Comparison of ENCODE assay signal across 10 cellular contexts in genomic region chr6:168851460-168852103, GRCh38.
A peak's percentile ranks its signal among the peaks of the same experiment; 100 is the strongest.
DNase-seq lines count a peak whose midpoint lies in the region; ATAC-seq, FAIRE-seq and TF ChIP-seq lines count a peak whose summit lies in the region.
"Had no signal": no experiment of that assay in that cellular context is flagged by ENCODE, and none has a peak within 500 bp of the region (broad histone marks: within the 10 kb centered on the region; RNA-seq: fewer than 3 reads in every experiment).

No MANE protein-coding gene starts in this region.

- no peak for ATAC-seq in GM19463 (IDR thresholded peaks at IDR 0.05; ENCODE audit: unreplicated experiment)

- H2AFZ ChIP-seq in ACC112 (ENCODE audit: low read length, unreplicated experiment) (peak overlapping the region; percentile 100), astrocyte (ENCODE audit: low read depth, low read length) (no peak overlapping the region), neural progenitor cell (replicated peaks) (no peak overlapping the region)

- DNase-seq in ELR (ENCODE audit: low read depth) (peak; percentile 28), astrocyte (ENCODE audit: low read depth) (no peak), medulla oblongata (ENCODE audit: extremely low spot score) (peak; percentile 37), neural progenitor cell (ENCODE audit: low spot score) (no peak), mesothelial cell of epicardium (ENCODE audit: low spot score in 2 of 2, unreplicated experiment in 2 of 2) (no peak), NCI-H2196 treated with DMSO at 0.1 percent for 48 hours (lab: John Stamatoyannopoulos, UW; ENCODE audit: unreplicated experiment) (no peak)
- DNase-seq: nephron progenitor cell had no signal

- H3K9ac ChIP-seq in astrocyte (ENCODE audit: low read length) (no peak overlapping the region), neural progenitor cell (no peak overlapping the region)

- H3K4me1 Mint-ChIP-seq in astrocyte (ENCODE audit: low read depth, unreplicated experiment) (no peaks in the 10 kb centered on the region), neural progenitor cell (no peaks in the 10 kb centered on the region), mesothelial cell of epicardium (peaks cover 8% of the 10 kb centered on the region)
- H3K4me1 Mint-ChIP-seq: nephron progenitor cell had no signal

- H3K4me1 ChIP-seq in ACC112 (ENCODE audit: control insufficient read depth, insufficient read depth, low read length, unreplicated experiment) = peaks cover 5% of the 10 kb centered on the region
- no peaks in the 10 kb centered on the region for H3K4me1 ChIP-seq in astrocyte (ENCODE audit: insufficient read depth, low read length)
- H3K4me1 ChIP-seq in neural progenitor cell = no peaks in the 10 kb centered on the region

- H3K36me3 ChIP-seq in ACC112 (ENCODE audit: insufficient read depth, low read length) (no peaks in the 10 kb centered on the region), astrocyte (ENCODE audit: insufficient read depth, low read length) (no peaks in the 10 kb centered on the region), neural progenitor cell (no peaks in the 10 kb centered on the region)

- H3F3A ChIP-seq in neural progenitor cell (ENCODE audit: low read depth) = no peaks in the 10 kb centered on the region

- no peaks in the 10 kb centered on the region for H4K20me1 ChIP-seq in astrocyte (ENCODE audit: insufficient read depth, low read length)
- H4K20me1 ChIP-seq in neural progenitor cell (ENCODE audit: low read depth) = no peaks in the 10 kb centered on the region

- peak overlapping the region; percentile 13 for H3K4me2 ChIP-seq in astrocyte (ENCODE audit: low read length)
- H3K4me2 ChIP-seq in neural progenitor cell = no peak overlapping the region

- H3K9me3 Mint-ChIP-seq in astrocyte (ENCODE audit: unreplicated experiment) (peaks cover 2% of the 10 kb centered on the region), neural progenitor cell (no peaks in the 10 kb centered on the region), mesothelial cell of epicardium (no peaks in the 10 kb centered on the region)

- H3K4me3 Mint-ChIP-seq in astrocyte (ENCODE audit: unreplicated experiment) = no peak overlapping the region
- H3K4me3 Mint-ChIP-seq in neural progenitor cell = no peak overlapping the region
- H3K4me3 Mint-ChIP-seq in mesothelial cell of epicardium = no peak overlapping the region
- H3K4me3 Mint-ChIP-seq: nephron progenitor cell had no signal

- no peaks in the 10 kb centered on the region for H3K36me3 Mint-ChIP-seq in astrocyte (ENCODE audit: low read depth, unreplicated experiment)
- H3K36me3 Mint-ChIP-seq in neural progenitor cell = no peaks in the 10 kb centered on the region
- H3K36me3 Mint-ChIP-seq in mesothelial cell of epicardium = no peaks in the 10 kb centered on the region

- H3K27me3 Mint-ChIP-seq in astrocyte (ENCODE audit: low read depth, unreplicated experiment) (peaks cover 9% of the 10 kb centered on the region), neural progenitor cell (ENCODE audit: insufficient read depth, low read depth) (peaks cover 2% of the 10 kb centered on the region), mesothelial cell of epicardium (ENCODE audit: low read depth) (no peaks in the 10 kb centered on the region)

- H3K79me2 ChIP-seq in ACC112 (ENCODE audit: control insufficient read depth, insufficient read depth, low read length, unreplicated experiment) (no peaks in the 10 kb centered on the region), astrocyte (ENCODE audit: insufficient read depth, low read length) (no peaks in the 10 kb centered on the region), neural progenitor cell (ENCODE audit: low read depth) (no peaks in the 10 kb centered on the region)

- H3K9me3 ChIP-seq in astrocyte (ENCODE audit: insufficient read depth, low read depth, low read length) (peaks cover 2% of the 10 kb centered on the region), neural progenitor cell (ENCODE audit: low read depth) (no peaks in the 10 kb centered on the region)

- H3K27me3 ChIP-seq in ACC112 (ENCODE audit: insufficient read depth, low read length) (no peaks in the 10 kb centered on the region), astrocyte (ENCODE audit: insufficient read depth, low read length) (no peaks in the 10 kb centered on the region), neural progenitor cell (no peaks in the 10 kb centered on the region)

- peak overlapping the region; percentile 87 for H3K4me3 ChIP-seq in ACC112 (ENCODE audit: low read depth, low read length)
- H3K4me3 ChIP-seq in astrocyte (ENCODE audit: insufficient read depth, low read depth, low read length) = no peak overlapping the region
- no peak overlapping the region for H3K4me3 ChIP-seq in neural progenitor cell

- TF ChIP-seq CTCF in astrocyte (IDR thresholded peaks at IDR 0.05; ENCODE audit: insufficient read depth, low read depth, low read length) (no peak), neural progenitor cell (IDR thresholded peaks at IDR 0.05) (no peak), mesothelial cell of epicardium (IDR thresholded peaks at IDR 0.05; ENCODE audit: unreplicated experiment) (no peak)

- H3K27ac ChIP-seq in ACC112 (ENCODE audit: low read depth, low read length) = no peak overlapping the region
- H3K27ac ChIP-seq in astrocyte (ENCODE audit: low read depth, low read length) = no peak overlapping the region
- H3K27ac ChIP-seq in neural progenitor cell = no peak overlapping the region

- no peak for FAIRE-seq in astrocyte (lab: Jason Lieb, UNC)
- FAIRE-seq: endometrium had no signal

- H3K27ac Mint-ChIP-seq in astrocyte (ENCODE audit: unreplicated experiment) = no peak overlapping the region
- H3K27ac Mint-ChIP-seq in neural progenitor cell = no peak overlapping the region
- no peak overlapping the region for H3K27ac Mint-ChIP-seq in mesothelial cell of epicardium
- H3K27ac Mint-ChIP-seq: nephron progenitor cell had no signal

Comparison
In these comparisons a context has a peak if more than half of its experiments do, and no peak if none do; other contexts are left out.
1. DNase-seq: peak in ELR (single experiment) and medulla oblongata (single experiment); none in astrocyte (single experiment), neural progenitor cell (single experiment), mesothelial cell of epicardium (0 of 2) and NCI-H2196 treated with DMSO at 0.1 percent for 48 hours (single experiment).